2 cellular contexts compared by ENCODE assay signal in the genomic region with DNA sequence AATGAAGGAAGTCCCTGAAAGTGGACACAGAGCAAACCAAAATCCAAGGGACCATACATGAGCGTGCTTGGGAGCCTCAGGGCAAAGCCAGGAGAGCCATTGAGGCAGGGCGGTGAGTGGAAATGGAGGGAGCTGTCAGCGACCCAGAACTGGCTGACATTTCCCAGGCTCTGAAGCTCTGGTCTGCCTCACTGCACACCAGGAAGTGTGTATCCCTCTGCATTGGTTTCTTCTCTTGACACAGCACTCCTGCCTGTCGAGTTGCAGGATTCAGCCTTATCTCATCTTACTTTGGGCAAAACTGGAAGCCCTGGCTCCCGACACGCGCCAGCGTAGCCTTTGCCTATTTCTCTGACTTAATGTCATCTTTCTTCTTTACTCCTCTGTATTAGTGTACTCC.
TF ChIP-seq lines count a peak whose summit lies in the region.

No MANE protein-coding gene starts in this region.

TF ChIP-seq in SK-N-SH, 30 proteins besides CTCF, POLR2A, EP300 and RAD21:
- TF ChIP-seq, protein P1, sequence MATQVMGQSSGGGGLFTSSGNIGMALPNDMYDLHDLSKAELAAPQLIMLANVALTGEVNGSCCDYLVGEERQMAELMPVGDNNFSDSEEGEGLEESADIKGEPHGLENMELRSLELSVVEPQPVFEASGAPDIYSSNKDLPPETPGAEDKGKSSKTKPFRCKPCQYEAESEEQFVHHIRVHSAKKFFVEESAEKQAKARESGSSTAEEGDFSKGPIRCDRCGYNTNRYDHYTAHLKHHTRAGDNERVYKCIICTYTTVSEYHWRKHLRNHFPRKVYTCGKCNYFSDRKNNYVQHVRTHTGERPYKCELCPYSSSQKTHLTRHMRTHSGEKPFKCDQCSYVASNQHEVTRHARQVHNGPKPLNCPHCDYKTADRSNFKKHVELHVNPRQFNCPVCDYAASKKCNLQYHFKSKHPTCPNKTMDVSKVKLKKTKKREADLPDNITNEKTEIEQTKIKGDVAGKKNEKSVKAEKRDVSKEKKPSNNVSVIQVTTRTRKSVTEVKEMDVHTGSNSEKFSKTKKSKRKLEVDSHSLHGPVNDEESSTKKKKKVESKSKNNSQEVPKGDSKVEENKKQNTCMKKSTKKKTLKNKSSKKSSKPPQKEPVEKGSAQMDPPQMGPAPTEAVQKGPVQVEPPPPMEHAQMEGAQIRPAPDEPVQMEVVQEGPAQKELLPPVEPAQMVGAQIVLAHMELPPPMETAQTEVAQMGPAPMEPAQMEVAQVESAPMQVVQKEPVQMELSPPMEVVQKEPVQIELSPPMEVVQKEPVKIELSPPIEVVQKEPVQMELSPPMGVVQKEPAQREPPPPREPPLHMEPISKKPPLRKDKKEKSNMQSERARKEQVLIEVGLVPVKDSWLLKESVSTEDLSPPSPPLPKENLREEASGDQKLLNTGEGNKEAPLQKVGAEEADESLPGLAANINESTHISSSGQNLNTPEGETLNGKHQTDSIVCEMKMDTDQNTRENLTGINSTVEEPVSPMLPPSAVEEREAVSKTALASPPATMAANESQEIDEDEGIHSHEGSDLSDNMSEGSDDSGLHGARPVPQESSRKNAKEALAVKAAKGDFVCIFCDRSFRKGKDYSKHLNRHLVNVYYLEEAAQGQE (IDR thresholded peaks at IDR 0.05; ENCODE audit: low read depth, low read length) = no peak
- peak; percentile 35; the same call in 1 of the 2 replicates for TF ChIP-seq GATA2 (CRISPR knock-in tag; IDR thresholded peaks at IDR 0.05)

TF ChIP-seq in SK-N-SH treated with all-trans-retinoic acid at 6 μM for 48 hours, 23 proteins besides CTCF, POLR2A, EP300 and RAD21 (continued from another document):
- TF ChIP-seq, protein P2, sequence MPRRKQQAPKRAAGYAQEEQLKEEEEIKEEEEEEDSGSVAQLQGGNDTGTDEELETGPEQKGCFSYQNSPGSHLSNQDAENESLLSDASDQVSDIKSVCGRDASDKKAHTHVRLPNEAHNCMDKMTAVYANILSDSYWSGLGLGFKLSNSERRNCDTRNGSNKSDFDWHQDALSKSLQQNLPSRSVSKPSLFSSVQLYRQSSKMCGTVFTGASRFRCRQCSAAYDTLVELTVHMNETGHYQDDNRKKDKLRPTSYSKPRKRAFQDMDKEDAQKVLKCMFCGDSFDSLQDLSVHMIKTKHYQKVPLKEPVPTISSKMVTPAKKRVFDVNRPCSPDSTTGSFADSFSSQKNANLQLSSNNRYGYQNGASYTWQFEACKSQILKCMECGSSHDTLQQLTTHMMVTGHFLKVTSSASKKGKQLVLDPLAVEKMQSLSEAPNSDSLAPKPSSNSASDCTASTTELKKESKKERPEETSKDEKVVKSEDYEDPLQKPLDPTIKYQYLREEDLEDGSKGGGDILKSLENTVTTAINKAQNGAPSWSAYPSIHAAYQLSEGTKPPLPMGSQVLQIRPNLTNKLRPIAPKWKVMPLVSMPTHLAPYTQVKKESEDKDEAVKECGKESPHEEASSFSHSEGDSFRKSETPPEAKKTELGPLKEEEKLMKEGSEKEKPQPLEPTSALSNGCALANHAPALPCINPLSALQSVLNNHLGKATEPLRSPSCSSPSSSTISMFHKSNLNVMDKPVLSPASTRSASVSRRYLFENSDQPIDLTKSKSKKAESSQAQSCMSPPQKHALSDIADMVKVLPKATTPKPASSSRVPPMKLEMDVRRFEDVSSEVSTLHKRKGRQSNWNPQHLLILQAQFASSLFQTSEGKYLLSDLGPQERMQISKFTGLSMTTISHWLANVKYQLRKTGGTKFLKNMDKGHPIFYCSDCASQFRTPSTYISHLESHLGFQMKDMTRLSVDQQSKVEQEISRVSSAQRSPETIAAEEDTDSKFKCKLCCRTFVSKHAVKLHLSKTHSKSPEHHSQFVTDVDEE (CRISPR knock-in tag; IDR thresholded peaks at IDR 0.05) = no peak
- no peak for TF ChIP-seq ZFP3 (CRISPR knock-in tag; IDR thresholded peaks at IDR 0.05)
- TF ChIP-seq, protein P3, sequence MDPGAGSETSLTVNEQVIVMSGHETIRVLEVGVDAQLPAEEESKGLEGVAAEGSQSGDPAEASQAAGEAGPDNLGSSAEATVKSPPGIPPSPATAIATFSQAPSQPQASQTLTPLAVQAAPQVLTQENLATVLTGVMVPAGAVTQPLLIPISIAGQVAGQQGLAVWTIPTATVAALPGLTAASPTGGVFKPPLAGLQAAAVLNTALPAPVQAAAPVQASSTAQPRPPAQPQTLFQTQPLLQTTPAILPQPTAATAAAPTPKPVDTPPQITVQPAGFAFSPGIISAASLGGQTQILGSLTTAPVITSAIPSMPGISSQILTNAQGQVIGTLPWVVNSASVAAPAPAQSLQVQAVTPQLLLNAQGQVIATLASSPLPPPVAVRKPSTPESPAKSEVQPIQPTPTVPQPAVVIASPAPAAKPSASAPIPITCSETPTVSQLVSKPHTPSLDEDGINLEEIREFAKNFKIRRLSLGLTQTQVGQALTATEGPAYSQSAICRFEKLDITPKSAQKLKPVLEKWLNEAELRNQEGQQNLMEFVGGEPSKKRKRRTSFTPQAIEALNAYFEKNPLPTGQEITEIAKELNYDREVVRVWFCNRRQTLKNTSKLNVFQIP (CRISPR knock-in tag; IDR thresholded peaks at IDR 0.05; ENCODE audit: borderline replicate concordance, low read depth) = no peak
- no peak for TF ChIP-seq GLIS3 (CRISPR knock-in tag; IDR thresholded peaks at IDR 0.05)
- no peak for TF ChIP-seq ZNF70 (CRISPR knock-in tag; IDR thresholded peaks at IDR 0.05)
- TF ChIP-seq ESRRG (CRISPR knock-in tag; IDR thresholded peaks at IDR 0.05) = no peak
